In genomic region chr4:121397941-121398601, GRCh38 we compare ENCODE assay signal across 21 cellular contexts. TPM values are rescaled to one million over a fixed set of nuclear protein-coding genes. Genes with fewer than 3 reads are reported as not detected.
DNase-seq lines count a peak whose midpoint lies in the region; ATAC-seq lines count a peak whose summit lies in the region.
"Had no signal": no experiment of that assay in that cellular context is flagged by ENCODE, and none has a peak within 500 bp of the region (broad histone marks: within the 10 kb centered on the region; RNA-seq: fewer than 3 reads in every experiment).

No MANE protein-coding gene starts in this region.

- POLR2A ChIA-PET in CD8-positive, alpha-beta memory T cell (lab: Charles Lee): no interaction called here

- no peaks in the 10 kb centered on the region for H3K9me3 Mint-ChIP-seq in CD8-positive, alpha-beta memory T cell
- H3K9me3 Mint-ChIP-seq: CD4-positive, CD25-positive, alpha-beta regulatory T cell had no signal

- no peaks in the 10 kb centered on the region for H3K4me1 ChIP-seq in CD8-positive, alpha-beta memory T cell (ENCODE audit: insufficient read depth, low read length)

- no peaks in the 10 kb centered on the region for H3K27me3 Mint-ChIP-seq in CD8-positive, alpha-beta memory T cell
- H3K27me3 Mint-ChIP-seq: CD4-positive, CD25-positive, alpha-beta regulatory T cell had no signal

- intact Hi-C loops in left ventricle myocardium superior (cut with micrococcal nuclease): no loop called here

- no peaks in the 10 kb centered on the region for H3K4me1 Mint-ChIP-seq in CD8-positive, alpha-beta memory T cell
- H3K4me1 Mint-ChIP-seq: CD4-positive, CD25-positive, alpha-beta regulatory T cell had no signal

- no peaks in the 10 kb centered on the region for H3K9me3 ChIP-seq in CD8-positive, alpha-beta memory T cell (ENCODE audit: low read length)

- H3K27ac ChIP-seq in CD8-positive, alpha-beta memory T cell (ENCODE audit: low read depth, low read length): no peak overlapping the region
- H3K27ac ChIP-seq: GM23248, HL-60, SK-N-MC had no signal

- no peak overlapping the region for H3K4me3 Mint-ChIP-seq in CD8-positive, alpha-beta memory T cell
- H3K4me3 Mint-ChIP-seq: CD4-positive, CD25-positive, alpha-beta regulatory T cell had no signal

- CTCF ChIA-PET in CD8-positive, alpha-beta memory T cell (lab: Charles Lee): interaction anchor here (1.2 kb wide), 1 partner anchor 12 kb away, joined by 3 read pairs; no protein-coding TSS in a partner anchor

- ATAC-seq in left ventricle myocardium superior: peak; percentile 87
- ATAC-seq in HG03469 (IDR thresholded peaks at IDR 0.05; ENCODE audit: unreplicated experiment): no peak
- ATAC-seq: PC-3 had no signal

- H3K36me3 ChIP-seq in CD8-positive, alpha-beta memory T cell (ENCODE audit: insufficient read depth, low read length): no peaks in the 10 kb centered on the region

- H3K27me3 ChIP-seq in CD8-positive, alpha-beta memory T cell (ENCODE audit: insufficient read depth, low read length, poor library complexity, severe bottlenecking): no peaks in the 10 kb centered on the region

- no peak overlapping the region for H3K27ac Mint-ChIP-seq in CD8-positive, alpha-beta memory T cell
- H3K27ac Mint-ChIP-seq: CD4-positive, CD25-positive, alpha-beta regulatory T cell had no signal

- peak; percentile 64 for DNase-seq in DMS53 (lab: John Stamatoyannopoulos, UW)
- peak; percentile 23 for DNase-seq in NCI-H2029 (lab: John Stamatoyannopoulos, UW)
- peak; percentile 20 for DNase-seq in cerebellar cortex (ENCODE audit: low spot score)
- peak; percentile 52 for DNase-seq in left ventricle myocardium superior
- no peak for DNase-seq in activated CD4-positive, alpha-beta T cell treated with anti-CD3 and anti-CD28 coated beads, Interleukin-2, amount 50 U/mL, for 4 hours
- no peak for DNase-seq in activated CD4-positive, CD25-positive, alpha-beta regulatory T cell treated with anti-CD3 and anti-CD28 coated beads, Interleukin-2, amount 50 U/mL, for 72 hours
- DNase-seq in CD8-positive, alpha-beta memory T cell: no peak
- DNase-seq: AML-193; CD4-positive, CD25-positive, alpha-beta regulatory T cell; DND-41; GF-D8; GM23248; NCI-H1105; NCI-H187; NCI-H2171 treated with DMSO at 0.1 percent for 48 hours; NCI-H526 treated with DMSO at 0.1 percent for 48 hours; PC-3 had no signal

- H3K4me3 ChIP-seq in CD8-positive, alpha-beta memory T cell (ENCODE audit: low read length): no peak overlapping the region
- H3K4me3 ChIP-seq: GM23248, SK-N-MC had no signal

- H3K36me3 Mint-ChIP-seq in CD8-positive, alpha-beta memory T cell: no peaks in the 10 kb centered on the region
- H3K36me3 Mint-ChIP-seq: CD4-positive, CD25-positive, alpha-beta regulatory T cell had no signal

RNA-seq across cellular contexts. Expression of gene QRFPR, which starts 17.3 kb away (rescaled TPM):
- 2.6 TPM for total RNA-seq in left ventricle myocardium superior
- not detected for total RNA-seq in CD8-positive, alpha-beta memory T cell
- polyA plus RNA-seq in CD8-positive, alpha-beta memory T cell: not detected
- total RNA-seq: CD4-positive, CD25-positive, alpha-beta regulatory T cell; GM23248; M059J; PC-3 had no signal
- polyA plus RNA-seq: CD4-positive, CD25-positive, alpha-beta regulatory T cell; GM23248 had no signal

Comparison
In these comparisons a context has a peak if more than half of its experiments do, and no peak if none do; other contexts are left out.
1. DNase-seq: peak in DMS53 (single experiment), NCI-H2029 (single experiment), cerebellar cortex (single experiment) and left ventricle myocardium superior (single experiment); none in activated CD4-positive, alpha-beta T cell treated with anti-CD3 and anti-CD28 coated beads, Interleukin-2, amount 50 U/mL, for 4 hours (0 of 2), activated CD4-positive, CD25-positive, alpha-beta regulatory T cell treated with anti-CD3 and anti-CD28 coated beads, Interleukin-2, amount 50 U/mL, for 72 hours (single experiment) and CD8-positive, alpha-beta memory T cell (0 of 5).